Comparison of ENCODE assay signal across 25 cellular contexts in genomic region chr11:6269994-6270393, GRCh38. TPM values are rescaled to one million over a fixed set of nuclear protein-coding genes. Genes with fewer than 3 reads are reported as not detected.
DNase-seq lines count a peak whose midpoint lies in the region; ATAC-seq, FAIRE-seq and TF ChIP-seq lines count a peak whose summit lies in the region.
"Had no signal": no experiment of that assay in that cellular context is flagged by ENCODE, and none has a peak within 500 bp of the region (broad histone marks: within the 10 kb centered on the region; RNA-seq: fewer than 3 reads in every experiment).

No MANE protein-coding gene starts in this region.

- H3K27ac ChIP-seq in SK-N-SH (ENCODE audit: low read depth in 2 of 2, low read length in 1 of 2), result no peak overlapping the region
- no peak overlapping the region for H3K27ac ChIP-seq in HepG2 (ENCODE audit: extremely low read length, insufficient read depth, low read length)
- H3K27ac ChIP-seq in upper lobe of right lung, result no peak overlapping the region
- H3K27ac ChIP-seq: esophagus squamous epithelium, heart right ventricle, uterus had no signal

- peak; percentile 22 for TF ChIP-seq RAD21 in SK-N-SH (IDR thresholded peaks at IDR 0.05; ENCODE audit: low read length)
- TF ChIP-seq RAD21 in HepG2 (CRISPR knock-in tag; IDR thresholded peaks at IDR 0.05), result no peak

- H3K36me3 Mint-ChIP-seq in activated naive CD4-positive, alpha-beta T cell treated with anti-CD3 and anti-CD28 coated beads for 36 hours (ENCODE audit: low read depth), result no peaks in the 10 kb centered on the region
- H3K36me3 Mint-ChIP-seq: activated naive CD4-positive, alpha-beta T cell treated with anti-CD3 and anti-CD28 coated beads, Interleukin-2, amount 50 U/mL, for 72 hours; brain had no signal

- H3K9me3 ChIP-seq in SK-N-SH, result no peaks in the 10 kb centered on the region
- H3K9me3 ChIP-seq in HepG2 (ENCODE audit: low read length), result no peaks in the 10 kb centered on the region
- H3K9me3 ChIP-seq in upper lobe of right lung, result no peaks in the 10 kb centered on the region
- H3K9me3 ChIP-seq: esophagus squamous epithelium, heart right ventricle, uterus had no signal

- H3K79me2 ChIP-seq in SK-N-SH (ENCODE audit: insufficient read depth) (no peaks in the 10 kb centered on the region), HepG2 (ENCODE audit: insufficient read depth, low read length) (no peaks in the 10 kb centered on the region)

- H3K4me1 ChIP-seq in SK-N-SH (ENCODE audit: control insufficient read depth in 1 of 2, insufficient read depth in 2 of 2, low read depth in 1 of 2, low read length in 1 of 2), result no peaks in the 10 kb centered on the region; a peak in 1 of 4 replicates
- H3K4me1 ChIP-seq in HepG2 (ENCODE audit: insufficient read depth, low read length), result no peaks in the 10 kb centered on the region
- H3K4me1 ChIP-seq in upper lobe of right lung, result no peaks in the 10 kb centered on the region
- H3K4me1 ChIP-seq: esophagus squamous epithelium, uterus had no signal

- ATAC-seq in HepG2 (no peak; the same call in 2 of the 3 replicates), upper lobe of right lung (peak; percentile 31), GM21619 (IDR thresholded peaks at IDR 0.05; ENCODE audit: unreplicated experiment) (no peak)
- ATAC-seq: heart right ventricle, PC-3 had no signal

- no peak for FAIRE-seq in HepG2 (lab: Jason Lieb, UNC)

- H3K27me3 Mint-ChIP-seq in activated naive CD4-positive, alpha-beta T cell treated with anti-CD3 and anti-CD28 coated beads for 36 hours (ENCODE audit: low read depth), result peaks cover 26% of the 10 kb centered on the region

- in situ Hi-C loops in HepG2 (cut with HindIII; ENCODE audit: extremely low pct_ligation_motif_present, low pct_unique_long_range_greater_than_20kb), result no loop called here

- no peak overlapping the region for H3K9ac ChIP-seq in SK-N-SH
- no peak overlapping the region for H3K9ac ChIP-seq in HepG2 (ENCODE audit: insufficient read depth, low read depth, low read length)

- H3F3A ChIP-seq in SK-N-SH (replicated peaks; ENCODE audit: insufficient read depth), result no peaks in the 10 kb centered on the region

- TF ChIP-seq EP300 in SK-N-SH (IDR thresholded peaks at IDR 0.05; ENCODE audit: borderline replicate concordance in 1 of 2, low read depth in 1 of 2, low read length in 1 of 2), result no peak
- TF ChIP-seq EP300 in HepG2 (IDR thresholded peaks at IDR 0.05; ENCODE audit: low read depth in 2 of 2, low read length in 2 of 2), result no peak
- TF ChIP-seq EP300 in HepG2 (CRISPR knock-in tag; IDR thresholded peaks at IDR 0.05; ENCODE audit: borderline replicate concordance), result no peak

- no peak for TF ChIP-seq POLR2A in HepG2 (IDR thresholded peaks at IDR 0.05; ENCODE audit: insufficient read depth in 1 of 2, low read depth in 2 of 2, low read length in 2 of 2)

- H3K4me3 ChIP-seq in SK-N-SH (ENCODE audit: low read depth in 2 of 2, low read length in 1 of 2), result no peak overlapping the region
- no peak overlapping the region for H3K4me3 ChIP-seq in HepG2 (replicated peaks in 1 of 3; ENCODE audit: insufficient read depth in 1 of 3, low read depth in 2 of 3, low read length in 3 of 3)
- H3K4me3 ChIP-seq in upper lobe of right lung, result no peak overlapping the region
- H3K4me3 ChIP-seq: dorsolateral prefrontal cortex, esophagus squamous epithelium, uterus had no signal

- no peaks in the 10 kb centered on the region for H3K9me2 ChIP-seq in SK-N-SH

- H3K9me3 Mint-ChIP-seq in activated naive CD4-positive, alpha-beta T cell treated with anti-CD3 and anti-CD28 coated beads for 36 hours, result no peaks in the 10 kb centered on the region
- H3K9me3 Mint-ChIP-seq: activated naive CD4-positive, alpha-beta T cell treated with anti-CD3 and anti-CD28 coated beads, Interleukin-2, amount 50 U/mL, for 72 hours; stimulated activated naive CD8-positive, alpha-beta T cell treated with anti-CD3 and anti-CD28 coated beads, Interleukin-15, Interleukin-2, amounts not matched to agents 100 ng/mL and 50 ng/mL, for 24 hours had no signal

- no peak overlapping the region for H3K4me2 ChIP-seq in SK-N-SH
- H3K4me2 ChIP-seq in HepG2 (ENCODE audit: low read depth, low read length), result no peak overlapping the region

- H3K4me1 Mint-ChIP-seq in activated naive CD4-positive, alpha-beta T cell treated with anti-CD3 and anti-CD28 coated beads for 36 hours (ENCODE audit: low read depth), result no peaks in the 10 kb centered on the region

- POLR2A ChIA-PET in SK-N-SH (lab: Yijun Ruan, JAX), result no interaction called here
- POLR2A ChIA-PET in HepG2 (lab: Yijun Ruan, JAX), result no interaction called here

- TF ChIP-seq CTCF in SK-N-SH (IDR thresholded peaks at IDR 0.05) (peak; percentile 50), HepG2 (CRISPR knock-in tag; IDR thresholded peaks at IDR 0.05) (peak; percentile 45), upper lobe of right lung (IDR thresholded peaks at IDR 0.05) (no peak)

- H4K20me1 ChIP-seq in SK-N-SH (ENCODE audit: insufficient read depth) (no peaks in the 10 kb centered on the region), HepG2 (ENCODE audit: insufficient read depth, low read length) (no peaks in the 10 kb centered on the region)

- H3K4me3 Mint-ChIP-seq in activated naive CD4-positive, alpha-beta T cell treated with anti-CD3 and anti-CD28 coated beads for 36 hours, result no peak overlapping the region
- H3K4me3 Mint-ChIP-seq: brain; stimulated activated naive CD8-positive, alpha-beta T cell treated with anti-CD3 and anti-CD28 coated beads, Interleukin-15, Interleukin-2, amounts not matched to agents 100 ng/mL and 50 ng/mL, for 24 hours had no signal

- no peaks in the 10 kb centered on the region for H3K36me3 ChIP-seq in SK-N-SH (replicated peaks in 1 of 2; ENCODE audit: control insufficient read depth in 1 of 2, insufficient read depth in 2 of 2, low read length in 1 of 2)
- H3K36me3 ChIP-seq in HepG2 (replicated peaks in 1 of 2; ENCODE audit: control insufficient read depth in 1 of 2, insufficient read depth in 2 of 2, low read length in 2 of 2), result no peaks in the 10 kb centered on the region
- H3K36me3 ChIP-seq in upper lobe of right lung, result no peaks in the 10 kb centered on the region
- H3K36me3 ChIP-seq: esophagus squamous epithelium, heart right ventricle, uterus had no signal

- no TSS peak for BruUV-seq in HepG2 (replicated peaks; lab: Mats Ljungman, UMichigan)

- H3K27me3 ChIP-seq in SK-N-SH (ENCODE audit: insufficient read depth), result peaks cover 17% of the 10 kb centered on the region; the same call in 1 of the 2 replicates
- no peaks in the 10 kb centered on the region; a peak in 3 of 5 replicates for H3K27me3 ChIP-seq in HepG2 (ENCODE audit: control insufficient read depth in 1 of 2, insufficient read depth in 2 of 2, low read length in 2 of 2)
- no peaks in the 10 kb centered on the region for H3K27me3 ChIP-seq in upper lobe of right lung
- H3K27me3 ChIP-seq: dorsolateral prefrontal cortex, heart right ventricle, uterus had no signal

- intact Hi-C loops in activated naive CD4-positive, alpha-beta T cell treated with anti-CD3 and anti-CD28 coated beads for 36 hours (cut with micrococcal nuclease), result no loop called here
- intact Hi-C loops in HepG2 (cut with micrococcal nuclease; ENCODE audit: unreplicated experiment) (no loop called here), upper lobe of right lung (cut with DNase I) (no loop called here)

- 36% methylated on average over 5 of the region's 24 CpGs for WGBS in SK-N-SH (ENCODE audit: low lambda C conversion rate)
- 82% methylated on average over 23 of the region's 24 CpGs for WGBS in HepG2 (ENCODE audit: low lambda C conversion rate)

- CTCF ChIA-PET in activated naive CD4-positive, alpha-beta T cell treated with anti-CD3 and anti-CD28 coated beads for 36 hours (lab: Charles Lee), result interaction anchor here (0.8 to 1.7 kb wide), 3 partner anchors 19 to 93 kb away, joined by 3 to 5 read pairs (median 5); no protein-coding TSS in a partner anchor
- CTCF ChIA-PET in SK-N-SH (lab: Yijun Ruan, JAX), result interaction anchor here (0.7 to 2.7 kb wide), 9 partner anchors 9 to 47 kb away, joined by 3 to 11 read pairs (median 4); partner anchors contain the start of gene CCKBR
- CTCF ChIA-PET in HepG2 (lab: Yijun Ruan, JAX; ENCODE audit: low intra/inter-chr PET ratio, low total read pairs), result no interaction called here

- no peak overlapping the region for H3K27ac Mint-ChIP-seq in activated naive CD4-positive, alpha-beta T cell treated with anti-CD3 and anti-CD28 coated beads for 36 hours
- H3K27ac Mint-ChIP-seq: activated naive CD4-positive, alpha-beta T cell treated with anti-CD3 and anti-CD28 coated beads, Interleukin-2, amount 50 U/mL, for 72 hours; brain; stimulated activated naive CD8-positive, alpha-beta T cell treated with anti-CD3 and anti-CD28 coated beads, Interleukin-15, Interleukin-2, amounts not matched to agents 100 ng/mL and 50 ng/mL, for 24 hours had no signal

- H2AFZ ChIP-seq in SK-N-SH (ENCODE audit: low read depth) (no peak overlapping the region), HepG2 (ENCODE audit: low read length) (no peak overlapping the region)

- DNase-seq in activated naive CD4-positive, alpha-beta T cell treated with anti-CD3 and anti-CD28 coated beads for 36 hours, result peak; percentile 12
- no peak for DNase-seq in activated naive CD4-positive, alpha-beta T cell (lab: John Stamatoyannopoulos, UW)
- DNase-seq in SK-N-SH (peak; percentile 48), HepG2 (ENCODE audit: low spot score) (no peak), upper lobe of right lung (no peak), medulla oblongata (ENCODE audit: extremely low spot score) (no peak)
- no peak for DNase-seq in activated effector memory CD4-positive, alpha-beta T cell treated with Interleukin-2 at 50 U/mL for 16 hours
- DNase-seq: activated CD4-positive, alpha-beta T cell treated with anti-CD3 and anti-CD28 coated beads for 4 hours; activated T-cell treated with anti-CD3 and anti-CD28 coated beads for 4 hours; dorsolateral prefrontal cortex; esophagus squamous epithelium; heart right ventricle; mesenchymal stem cell; MV-4-11; NCI-H2029 treated with DMSO at 0.1 percent for 48 hours; PC-3; uterus had no signal

RNA-seq across cellular contexts. Expression of gene CCKBR, which starts 10.4 kb away (rescaled TPM):
- total RNA-seq in activated naive CD4-positive, alpha-beta T cell treated with anti-CD3 and anti-CD28 coated beads for 36 hours, result not detected
- polyA plus RNA-seq in SK-N-SH (2012; rRNA removed) (not detected in 2 replicates), HepG2 (2011; rRNA removed) (not detected in 2 replicates)
- not detected in 2 replicates for polyA plus RNA-seq in SK-N-SH (2012; cell fraction: cytosol; rRNA removed)
- polyA plus RNA-seq in SK-N-SH (2012; cell fraction: nucleus; rRNA removed), result not detected in 2 replicates
- total RNA-seq in HepG2 (2016; rRNA removed; fragmentation: Illumina TruSeq; extraction: Trizol) (not detected in 2 replicates), upper lobe of right lung (not detected)
- not detected in 2 replicates for total RNA-seq in HepG2 (2016; cell fraction: cytosol; rRNA removed; fragmentation: Illumina TruSeq; extraction: Trizol; ENCODE audit: low read depth)
- total RNA-seq in HepG2 (2016; cell fraction: insoluble cytoplasmic fraction; rRNA removed; fragmentation: Illumina TruSeq; extraction: Trizol), result not detected in 2 replicates
- total RNA-seq in HepG2 (2016; cell fraction: membrane; rRNA removed; fragmentation: Illumina TruSeq; extraction: Trizol), result not detected in 2 replicates
- total RNA-seq in HepG2 (2016; cell fraction: nucleus; rRNA removed; fragmentation: Illumina TruSeq; extraction: Trizol), result not detected in 2 replicates
- not detected in 2 replicates for polyA plus RNA-seq in HepG2 (2011; cell fraction: cytosol; rRNA removed)
- not detected in 2 replicates for polyA plus RNA-seq in HepG2 (2011; cell fraction: nucleus; rRNA removed)
- not detected in 2 replicates for polyA plus RNA-seq in HepG2 (2012)
- not detected in 2 replicates for polyA plus RNA-seq in HepG2 (2016; cell fraction: cytosol; fragmentation: Illumina TruSeq; extraction: Trizol; ENCODE audit: low read depth)
- polyA plus RNA-seq in HepG2 (2016; cell fraction: insoluble cytoplasmic fraction; fragmentation: Illumina TruSeq; extraction: Trizol; ENCODE audit: low read depth), result not detected in 2 replicates
- not detected in 2 replicates for polyA plus RNA-seq in HepG2 (2016; cell fraction: membrane; fragmentation: Illumina TruSeq; extraction: Trizol; ENCODE audit: low read depth)
- not detected in 2 replicates for polyA plus RNA-seq in HepG2 (2016; cell fraction: nucleus; fragmentation: Illumina TruSeq; extraction: Trizol; ENCODE audit: insufficient read depth, low read depth)
- polyA minus RNA-seq in HepG2 (2011; rRNA and poly(A)+ RNA removed; ENCODE audit: low replicate concordance), result 0.06 TPM in 1 of 2 replicates, not detected in the other
- not detected in 2 replicates for polyA minus RNA-seq in HepG2 (2011; cell fraction: cytosol; rRNA and poly(A)+ RNA removed)
- polyA minus RNA-seq in HepG2 (2011; cell fraction: nucleus; rRNA and poly(A)+ RNA removed), result not detected in 2 replicates
- total RNA-seq: activated naive CD4-positive, alpha-beta T cell treated with anti-CD3 and anti-CD28 coated beads, Interleukin-2, amount 50 U/mL, for 72 hours; Daoy; heart right ventricle; PC-3; SK-MEL-5; uterus had no signal
- polyA plus RNA-seq: AG04450 had no signal

RNA-seq across cellular contexts. Expression of gene CNGA4, which starts 31.1 kb away (rescaled TPM):
- under 1 TPM; 0.10 to 0.12 TPM for total RNA-seq in activated naive CD4-positive, alpha-beta T cell treated with anti-CD3 and anti-CD28 coated beads for 36 hours
- 0.08 and 0.13 TPM in 2 replicates for polyA plus RNA-seq in SK-N-SH (2012; rRNA removed)
- 0.10 TPM in 2 replicates for polyA plus RNA-seq in SK-N-SH (2012; cell fraction: cytosol; rRNA removed)
- 0.50 and 0.62 TPM in 2 replicates for polyA plus RNA-seq in SK-N-SH (2012; cell fraction: nucleus; rRNA removed)
- not detected in 2 replicates for total RNA-seq in HepG2 (2016; rRNA removed; fragmentation: Illumina TruSeq; extraction: Trizol)
- total RNA-seq in HepG2 (2016; cell fraction: cytosol; rRNA removed; fragmentation: Illumina TruSeq; extraction: Trizol; ENCODE audit: low read depth), result not detected in 2 replicates
- total RNA-seq in HepG2 (2016; cell fraction: insoluble cytoplasmic fraction; rRNA removed; fragmentation: Illumina TruSeq; extraction: Trizol), result not detected in 2 replicates
- not detected in 2 replicates for total RNA-seq in HepG2 (2016; cell fraction: membrane; rRNA removed; fragmentation: Illumina TruSeq; extraction: Trizol)
- total RNA-seq in HepG2 (2016; cell fraction: nucleus; rRNA removed; fragmentation: Illumina TruSeq; extraction: Trizol), result not detected in 2 replicates
- 0.03 and 0.07 TPM in 2 replicates for polyA plus RNA-seq in HepG2 (2011; rRNA removed)
- 0.04 TPM in 1 of 2 replicates, not detected in the other for polyA plus RNA-seq in HepG2 (2011; cell fraction: cytosol; rRNA removed)
- 0.21 TPM in 1 of 2 replicates, not detected in the other for polyA plus RNA-seq in HepG2 (2011; cell fraction: nucleus; rRNA removed)
- not detected in 2 replicates for polyA plus RNA-seq in HepG2 (2012)
- not detected in 2 replicates for polyA plus RNA-seq in HepG2 (2016; cell fraction: cytosol; fragmentation: Illumina TruSeq; extraction: Trizol; ENCODE audit: low read depth)
- polyA plus RNA-seq in HepG2 (2016; cell fraction: insoluble cytoplasmic fraction; fragmentation: Illumina TruSeq; extraction: Trizol; ENCODE audit: low read depth), result not detected in 2 replicates
- polyA plus RNA-seq in HepG2 (2016; cell fraction: membrane; fragmentation: Illumina TruSeq; extraction: Trizol; ENCODE audit: low read depth), result not detected in 2 replicates
- not detected in 2 replicates for polyA plus RNA-seq in HepG2 (2016; cell fraction: nucleus; fragmentation: Illumina TruSeq; extraction: Trizol; ENCODE audit: insufficient read depth, low read depth)
- 0.09 and 0.10 TPM in 2 replicates for polyA minus RNA-seq in HepG2 (2011; rRNA and poly(A)+ RNA removed; ENCODE audit: low replicate concordance)
- polyA minus RNA-seq in HepG2 (2011; cell fraction: cytosol; rRNA and poly(A)+ RNA removed), result not detected in 2 replicates
- not detected in 2 replicates for polyA minus RNA-seq in HepG2 (2011; cell fraction: nucleus; rRNA and poly(A)+ RNA removed)
- not detected for total RNA-seq in upper lobe of right lung
- total RNA-seq: Daoy, SK-MEL-5 had no signal
- polyA plus RNA-seq: neural cell had no signal

RNA-seq across cellular contexts. Expression of gene FHIP1B, which starts 35.6 kb away (rescaled TPM):
- total RNA-seq in activated naive CD4-positive, alpha-beta T cell treated with anti-CD3 and anti-CD28 coated beads for 36 hours, result 10 to 100 TPM; 13.0 to 13.1 TPM
- polyA plus RNA-seq in SK-N-SH (2012; rRNA removed) (26.3 and 38.2 TPM in 2 replicates), HepG2 (2011; rRNA removed) (18.6 and 19.8 TPM in 2 replicates)
- polyA plus RNA-seq in SK-N-SH (2012; cell fraction: cytosol; rRNA removed), result 5.3 and 8.6 TPM in 2 replicates
- polyA plus RNA-seq in SK-N-SH (2012; cell fraction: nucleus; rRNA removed), result 141 and 145 TPM in 2 replicates
- total RNA-seq in HepG2 (2016; rRNA removed; fragmentation: Illumina TruSeq; extraction: Trizol) (10.8 and 14.1 TPM in 2 replicates), upper lobe of right lung (40.6 TPM)
- total RNA-seq in HepG2 (2016; cell fraction: cytosol; rRNA removed; fragmentation: Illumina TruSeq; extraction: Trizol; ENCODE audit: low read depth), result 1.9 and 2.2 TPM in 2 replicates
- 7.0 and 14.0 TPM in 2 replicates for total RNA-seq in HepG2 (2016; cell fraction: insoluble cytoplasmic fraction; rRNA removed; fragmentation: Illumina TruSeq; extraction: Trizol)
- 4.6 TPM in 2 replicates for total RNA-seq in HepG2 (2016; cell fraction: membrane; rRNA removed; fragmentation: Illumina TruSeq; extraction: Trizol)
- total RNA-seq in HepG2 (2016; cell fraction: nucleus; rRNA removed; fragmentation: Illumina TruSeq; extraction: Trizol), result 19.5 and 19.8 TPM in 2 replicates
- 7.7 and 17.1 TPM in 2 replicates for polyA plus RNA-seq in HepG2 (2011; cell fraction: cytosol; rRNA removed)
- polyA plus RNA-seq in HepG2 (2011; cell fraction: nucleus; rRNA removed), result 117 and 120 TPM in 2 replicates
- polyA plus RNA-seq in HepG2 (2012), result 7.3 and 8.4 TPM in 2 replicates
- polyA plus RNA-seq in HepG2 (2016; cell fraction: cytosol; fragmentation: Illumina TruSeq; extraction: Trizol; ENCODE audit: low read depth), result 0.87 and 0.91 TPM in 2 replicates
- polyA plus RNA-seq in HepG2 (2016; cell fraction: insoluble cytoplasmic fraction; fragmentation: Illumina TruSeq; extraction: Trizol; ENCODE audit: low read depth), result 5.6 and 7.1 TPM in 2 replicates
- polyA plus RNA-seq in HepG2 (2016; cell fraction: membrane; fragmentation: Illumina TruSeq; extraction: Trizol; ENCODE audit: low read depth), result 1.9 TPM in 2 replicates
- 40.7 and 43.9 TPM in 2 replicates for polyA plus RNA-seq in HepG2 (2016; cell fraction: nucleus; fragmentation: Illumina TruSeq; extraction: Trizol; ENCODE audit: insufficient read depth, low read depth)
- 38.9 and 55.6 TPM in 2 replicates for polyA minus RNA-seq in HepG2 (2011; rRNA and poly(A)+ RNA removed; ENCODE audit: low replicate concordance)
- 4.6 and 7.2 TPM in 2 replicates for polyA minus RNA-seq in HepG2 (2011; cell fraction: cytosol; rRNA and poly(A)+ RNA removed)
- 30.1 and 32.3 TPM in 2 replicates for polyA minus RNA-seq in HepG2 (2011; cell fraction: nucleus; rRNA and poly(A)+ RNA removed)

RNA-seq across cellular contexts. Expression of gene CAVIN3, which starts 50.3 kb away (rescaled TPM):
- 1 to 10 TPM; 1.1 to 1.5 TPM for total RNA-seq in activated naive CD4-positive, alpha-beta T cell treated with anti-CD3 and anti-CD28 coated beads for 36 hours
- polyA plus RNA-seq in SK-N-SH (2012; rRNA removed) (21.5 and 23.5 TPM in 2 replicates), HepG2 (2011; rRNA removed) (not detected in 2 replicates)
- polyA plus RNA-seq in SK-N-SH (2012; cell fraction: cytosol; rRNA removed), result 8.3 and 18.9 TPM in 2 replicates
- polyA plus RNA-seq in SK-N-SH (2012; cell fraction: nucleus; rRNA removed), result 12.5 and 30.8 TPM in 2 replicates
- total RNA-seq in HepG2 (2016; rRNA removed; fragmentation: Illumina TruSeq; extraction: Trizol) (not detected in 2 replicates), upper lobe of right lung (48.8 TPM)
- not detected in 2 replicates for total RNA-seq in HepG2 (2016; cell fraction: cytosol; rRNA removed; fragmentation: Illumina TruSeq; extraction: Trizol; ENCODE audit: low read depth)
- not detected in 2 replicates for total RNA-seq in HepG2 (2016; cell fraction: insoluble cytoplasmic fraction; rRNA removed; fragmentation: Illumina TruSeq; extraction: Trizol)
- not detected in 2 replicates for total RNA-seq in HepG2 (2016; cell fraction: membrane; rRNA removed; fragmentation: Illumina TruSeq; extraction: Trizol)
- total RNA-seq in HepG2 (2016; cell fraction: nucleus; rRNA removed; fragmentation: Illumina TruSeq; extraction: Trizol), result not detected in 2 replicates
- not detected in 2 replicates for polyA plus RNA-seq in HepG2 (2011; cell fraction: cytosol; rRNA removed)
- not detected in 2 replicates for polyA plus RNA-seq in HepG2 (2011; cell fraction: nucleus; rRNA removed)
- not detected in 2 replicates for polyA plus RNA-seq in HepG2 (2012)
- polyA plus RNA-seq in HepG2 (2016; cell fraction: cytosol; fragmentation: Illumina TruSeq; extraction: Trizol; ENCODE audit: low read depth), result not detected in 2 replicates
- not detected in 2 replicates for polyA plus RNA-seq in HepG2 (2016; cell fraction: insoluble cytoplasmic fraction; fragmentation: Illumina TruSeq; extraction: Trizol; ENCODE audit: low read depth)
- not detected in 2 replicates for polyA plus RNA-seq in HepG2 (2016; cell fraction: membrane; fragmentation: Illumina TruSeq; extraction: Trizol; ENCODE audit: low read depth)
- not detected in 2 replicates for polyA plus RNA-seq in HepG2 (2016; cell fraction: nucleus; fragmentation: Illumina TruSeq; extraction: Trizol; ENCODE audit: insufficient read depth, low read depth)
- 8.6 TPM in 1 of 2 replicates, not detected in the other for polyA minus RNA-seq in HepG2 (2011; rRNA and poly(A)+ RNA removed; ENCODE audit: low replicate concordance)
- polyA minus RNA-seq in HepG2 (2011; cell fraction: cytosol; rRNA and poly(A)+ RNA removed), result not detected in 2 replicates
- polyA minus RNA-seq in HepG2 (2011; cell fraction: nucleus; rRNA and poly(A)+ RNA removed), result not detected in 2 replicates
- total RNA-seq: PC-3 had no signal
- polyA plus RNA-seq: neural cell had no signal

Comparison
In these comparisons a context has a peak if more than half of its experiments do, and no peak if none do; other contexts are left out.
1. DNase-seq: peak in activated naive CD4-positive, alpha-beta T cell treated with anti-CD3 and anti-CD28 coated beads for 36 hours (single experiment) and SK-N-SH (single experiment); none in activated naive CD4-positive, alpha-beta T cell (0 of 4), HepG2 (single experiment), upper lobe of right lung (single experiment), medulla oblongata (single experiment) and activated effector memory CD4-positive, alpha-beta T cell treated with Interleukin-2 at 50 U/mL for 16 hours (single experiment).